Comparison of ENCODE assay signal across 9 cellular contexts in genomic region chr7:117124585-117125220, GRCh38.
DNase-seq lines count a peak whose midpoint lies in the region; ATAC-seq and TF ChIP-seq lines count a peak whose summit lies in the region.
"Had no signal": no experiment of that assay in that cellular context is flagged by ENCODE, and none has a peak within 500 bp of the region (broad histone marks: within the 10 kb centered on the region; RNA-seq: fewer than 3 reads in every experiment).

No MANE protein-coding gene starts in this region.

- intact Hi-C loops in lower leg skin (cut with DNase I; ENCODE audit: low total_unique reads), result loop anchor here (5.0 kb wide), 1 partner anchor 192 kb away; no protein-coding TSS in a partner anchor

- H3K27ac ChIP-seq in brain microvascular endothelial cell (peak overlapping the region; percentile 82), suprapubic skin (no peak overlapping the region)
- H3K27ac ChIP-seq: SK-N-MC had no signal

- peak; percentile 87 for DNase-seq in DMS79 (lab: John Stamatoyannopoulos, UW)
- peak; percentile 89 for DNase-seq in HS-5 (ENCODE audit: low read depth)
- peak; percentile 32 for DNase-seq in SKM-1 treated with dmso at 0.1 percent for 144 hours (lab: John Stamatoyannopoulos, UW; ENCODE audit: unreplicated experiment)
- peak; percentile 99 for DNase-seq in brain microvascular endothelial cell
- peak; percentile 76 to 93 for DNase-seq in lower leg skin (ENCODE audit: low spot score in 2 of 2)
- peak; percentile 77 to 81 for DNase-seq in suprapubic skin (ENCODE audit: low spot score in 2 of 2)
- no peak for DNase-seq in iPS-NIHi7 (ENCODE audit: extremely low spot score)

- no peak for TF ChIP-seq CTCF in brain microvascular endothelial cell (IDR thresholded peaks at IDR 0.05; ENCODE audit: low read depth, low read length, missing control alignments)
- no peak for TF ChIP-seq CTCF in lower leg skin (IDR thresholded peaks at IDR 0.05)
- no peak for TF ChIP-seq CTCF in suprapubic skin (IDR thresholded peaks at IDR 0.05)

- H3K27me3 ChIP-seq in brain microvascular endothelial cell (replicated peaks), result no peaks in the 10 kb centered on the region
- no peaks in the 10 kb centered on the region for H3K27me3 ChIP-seq in suprapubic skin

- H3K9me3 ChIP-seq in suprapubic skin, result no peaks in the 10 kb centered on the region

- peak; percentile 72 for ATAC-seq in GM21528 (IDR thresholded peaks at IDR 0.05; ENCODE audit: low FRiP score, unreplicated experiment)

- WGBS in lower leg skin, 2 donors, result 49 to 56% methylated on average over 4 of the region's 4 CpGs
- 61% methylated on average over 4 of the region's 4 CpGs for WGBS in suprapubic skin

- peaks cover 3% of the 10 kb centered on the region for H3K36me3 ChIP-seq in brain microvascular endothelial cell (replicated peaks)
- H3K36me3 ChIP-seq in suprapubic skin, result no peaks in the 10 kb centered on the region

- in situ Hi-C loops in brain microvascular endothelial cell (cut with HindIII; ENCODE audit: low pct_ligation_motif_present, low sequenced_read_pairs), result no loop called here

- peaks cover 5% of the 10 kb centered on the region for H3K4me1 ChIP-seq in suprapubic skin

- H3K4me3 ChIP-seq in brain microvascular endothelial cell (ENCODE audit: low read depth, low read length), result no peak overlapping the region
- no peak overlapping the region for H3K4me3 ChIP-seq in lower leg skin (ENCODE audit: low read depth, poor library complexity, severe bottlenecking)
- H3K4me3 ChIP-seq in suprapubic skin, result no peak overlapping the region
- H3K4me3 ChIP-seq: SK-N-MC had no signal

- TF ChIP-seq EP300 in suprapubic skin (IDR thresholded peaks at IDR 0.05), result no peak

- TF ChIP-seq POLR2A in lower leg skin (IDR thresholded peaks at IDR 0.05) (no peak), suprapubic skin (IDR thresholded peaks at IDR 0.05) (no peak)
